ENCODE assay signal across 8 cellular contexts in the genomic region with DNA sequence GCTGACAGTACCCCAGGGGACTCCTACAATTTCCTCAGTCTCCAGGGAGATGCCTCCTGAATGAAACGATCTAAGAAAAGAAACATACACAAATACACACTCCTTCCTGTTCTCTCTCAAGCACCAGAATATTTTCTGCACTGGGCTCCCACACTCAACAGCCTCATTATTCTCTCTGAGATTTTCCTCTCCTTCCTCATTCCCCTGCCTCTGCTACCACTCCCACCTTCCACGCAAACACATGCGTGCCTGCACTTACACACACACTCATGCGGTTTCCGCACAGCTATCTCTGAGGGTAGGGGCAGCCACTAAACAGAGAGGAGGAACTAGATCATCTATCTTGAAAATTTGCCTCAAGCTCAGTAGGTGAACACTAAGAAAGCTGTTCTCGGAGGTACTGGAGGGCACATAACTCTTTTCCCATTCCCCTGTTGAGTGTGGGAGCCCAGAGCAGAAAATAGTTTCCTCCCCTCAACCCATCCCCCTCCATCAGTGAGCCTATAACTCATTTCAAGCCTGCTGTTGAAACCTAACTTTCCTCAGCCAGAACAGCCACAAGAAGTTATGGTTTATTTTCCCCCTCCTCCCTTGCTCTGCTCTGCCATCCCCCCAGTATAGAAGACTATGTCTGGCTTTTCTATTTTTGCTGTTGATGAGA. TPM values are rescaled to one million over a fixed set of nuclear protein-coding genes. Genes with fewer than 3 reads are reported as not detected.
DNase-seq lines count a peak whose midpoint lies in the region; ATAC-seq and TF ChIP-seq lines count a peak whose summit lies in the region.

No MANE protein-coding gene starts in this region.

- H3K4me1 ChIP-seq in mucosa of descending colon (ENCODE audit: low read depth), result no peaks in the 10 kb centered on the region

- peak overlapping the region; percentile 28 for H3K4me3 ChIP-seq in GM12865 (ENCODE audit: low read depth, low read length)
- no peak overlapping the region for H3K4me3 ChIP-seq in mucosa of descending colon

- peaks cover 4% of the 10 kb centered on the region for H3K27me3 Mint-ChIP-seq in activated T-helper 17 cell treated with anti-CD3 and anti-CD28 coated beads, Interleukin-2, amount 50 U/mL, for 72 hours

- peaks cover 5% of the 10 kb centered on the region for H3K9me3 Mint-ChIP-seq in activated T-helper 17 cell treated with anti-CD3 and anti-CD28 coated beads, Interleukin-2, amount 50 U/mL, for 72 hours

- peak overlapping the region; percentile 35 for H3K4me3 Mint-ChIP-seq in activated T-helper 17 cell treated with anti-CD3 and anti-CD28 coated beads, Interleukin-2, amount 50 U/mL, for 72 hours

- peak; percentile 81 for DNase-seq in GM12865 (ENCODE audit: low read depth)
- peak in 1 of 3 donors; percentile 19 for DNase-seq in mucosa of descending colon
- no peak for DNase-seq in NCI-H187 (lab: John Stamatoyannopoulos, UW)
- no peak for DNase-seq in D341Med (ENCODE audit: low spot score)
- no peak for DNase-seq in NCI-H226

- ATAC-seq in GM21423 (IDR thresholded peaks at IDR 0.05; ENCODE audit: unreplicated experiment) (peak; percentile 88), HG03575 (IDR thresholded peaks at IDR 0.05; ENCODE audit: extremely low read depth, insufficient number of reproducible peaks, low FRiP score, unreplicated experiment) (peak; percentile 68), mucosa of descending colon (peak; percentile 67)
- peak; percentile 79 for ATAC-seq in activated T-helper 17 cell treated with anti-CD3 and anti-CD28 coated beads, Interleukin-2, amount 50 U/mL, for 72 hours (replicated peaks)

- no peaks in the 10 kb centered on the region for H3K9me3 ChIP-seq in mucosa of descending colon

- no peaks in the 10 kb centered on the region for H3K36me3 ChIP-seq in mucosa of descending colon (ENCODE audit: low read depth)

- intact Hi-C loops in mucosa of descending colon (cut with DNase I, micrococcal nuclease), result no loop called here

- H3K36me3 Mint-ChIP-seq in activated T-helper 17 cell treated with anti-CD3 and anti-CD28 coated beads, Interleukin-2, amount 50 U/mL, for 72 hours (ENCODE audit: low read depth), result no peaks in the 10 kb centered on the region

- peaks cover 6% of the 10 kb centered on the region for H3K4me1 Mint-ChIP-seq in activated T-helper 17 cell treated with anti-CD3 and anti-CD28 coated beads, Interleukin-2, amount 50 U/mL, for 72 hours

- TF ChIP-seq CTCF in GM12865 (IDR thresholded peaks at IDR 0.05; ENCODE audit: insufficient read depth, low read depth, low read length, missing control alignments) (no peak), mucosa of descending colon (IDR thresholded peaks at IDR 0.05) (no peak)

- peak overlapping the region; percentile 21 for H3K27ac Mint-ChIP-seq in activated T-helper 17 cell treated with anti-CD3 and anti-CD28 coated beads, Interleukin-2, amount 50 U/mL, for 72 hours

RNA-seq across cellular contexts. Expression of gene TIPARP, which starts 30.5 kb away (rescaled TPM):
- total RNA-seq in activated T-helper 17 cell treated with anti-CD3 and anti-CD28 coated beads, Interleukin-2, amount 50 U/mL, for 72 hours, result 10 to 100 TPM; 44.4 to 57.3 TPM
- total RNA-seq in mucosa of descending colon, result 10 to 100 TPM; 26.4 to 28.6 (median 26.7) TPM
